Comparison of ENCODE assay signal across 1 cellular context in the genomic region with DNA sequence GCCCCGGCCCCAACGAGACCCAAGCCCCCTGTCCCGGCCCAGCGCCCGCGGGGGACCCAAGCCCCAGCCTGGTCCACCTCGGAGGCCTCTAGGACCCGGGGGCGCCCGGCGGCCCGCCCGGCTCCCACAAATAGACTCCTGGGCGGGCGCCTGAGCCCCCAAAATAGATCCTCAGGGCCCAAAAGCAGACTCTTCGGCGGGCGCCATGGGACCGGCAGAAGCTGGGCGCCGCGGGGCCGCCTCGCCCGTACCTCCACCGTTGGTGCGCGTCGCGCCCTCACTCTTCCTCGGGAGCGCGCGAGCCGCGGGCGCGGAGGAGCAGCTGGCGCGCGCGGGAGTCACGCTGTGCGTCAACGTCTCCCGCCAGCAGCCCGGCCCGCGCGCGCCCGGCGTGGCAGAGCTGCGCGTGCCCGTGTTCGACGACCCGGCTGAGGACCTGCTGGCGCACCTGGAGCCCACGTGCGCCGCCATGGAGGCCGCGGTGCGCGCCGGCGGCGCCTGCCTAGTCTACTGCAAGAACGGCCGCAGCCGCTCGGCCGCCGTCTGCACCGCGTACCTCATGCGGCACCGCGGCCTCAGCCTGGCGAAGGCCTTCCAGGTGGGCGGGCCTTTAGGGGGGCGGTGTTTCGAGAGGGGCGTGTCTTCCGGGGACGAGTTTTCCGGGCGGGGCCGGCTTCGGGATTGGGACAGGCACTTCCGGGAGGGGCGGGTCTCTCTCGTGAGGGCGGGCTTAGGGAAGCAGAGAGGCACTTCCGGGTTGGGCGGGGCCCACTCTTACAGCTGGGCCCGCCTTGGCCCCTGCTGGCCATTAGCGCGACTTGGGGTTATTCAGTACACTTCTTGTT.
TF ChIP-seq lines count a peak whose summit lies in the region.

No MANE protein-coding gene starts in this region.

TF ChIP-seq in K562, 482 proteins besides CTCF, POLR2A, EP300 and RAD21 (continued from another document and continues in another):
- TF ChIP-seq, protein P1, sequence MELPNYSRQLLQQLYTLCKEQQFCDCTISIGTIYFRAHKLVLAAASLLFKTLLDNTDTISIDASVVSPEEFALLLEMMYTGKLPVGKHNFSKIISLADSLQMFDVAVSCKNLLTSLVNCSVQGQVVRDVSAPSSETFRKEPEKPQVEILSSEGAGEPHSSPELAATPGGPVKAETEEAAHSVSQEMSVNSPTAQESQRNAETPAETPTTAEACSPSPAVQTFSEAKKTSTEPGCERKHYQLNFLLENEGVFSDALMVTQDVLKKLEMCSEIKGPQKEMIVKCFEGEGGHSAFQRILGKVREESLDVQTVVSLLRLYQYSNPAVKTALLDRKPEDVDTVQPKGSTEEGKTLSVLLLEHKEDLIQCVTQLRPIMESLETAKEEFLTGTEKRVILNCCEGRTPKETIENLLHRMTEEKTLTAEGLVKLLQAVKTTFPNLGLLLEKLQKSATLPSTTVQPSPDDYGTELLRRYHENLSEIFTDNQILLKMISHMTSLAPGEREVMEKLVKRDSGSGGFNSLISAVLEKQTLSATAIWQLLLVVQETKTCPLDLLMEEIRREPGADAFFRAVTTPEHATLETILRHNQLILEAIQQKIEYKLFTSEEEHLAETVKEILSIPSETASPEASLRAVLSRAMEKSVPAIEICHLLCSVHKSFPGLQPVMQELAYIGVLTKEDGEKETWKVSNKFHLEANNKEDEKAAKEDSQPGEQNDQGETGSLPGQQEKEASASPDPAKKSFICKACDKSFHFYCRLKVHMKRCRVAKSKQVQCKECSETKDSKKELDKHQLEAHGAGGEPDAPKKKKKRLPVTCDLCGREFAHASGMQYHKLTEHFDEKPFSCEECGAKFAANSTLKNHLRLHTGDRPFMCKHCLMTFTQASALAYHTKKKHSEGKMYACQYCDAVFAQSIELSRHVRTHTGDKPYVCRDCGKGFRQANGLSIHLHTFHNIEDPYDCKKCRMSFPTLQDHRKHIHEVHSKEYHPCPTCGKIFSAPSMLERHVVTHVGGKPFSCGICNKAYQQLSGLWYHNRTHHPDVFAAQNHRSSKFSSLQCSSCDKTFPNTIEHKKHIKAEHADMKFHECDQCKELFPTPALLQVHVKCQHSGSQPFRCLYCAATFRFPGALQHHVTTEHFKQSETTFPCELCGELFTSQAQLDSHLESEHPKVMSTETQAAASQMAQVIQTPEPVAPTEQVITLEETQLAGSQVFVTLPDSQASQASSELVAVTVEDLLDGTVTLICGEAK (IDR thresholded peaks at IDR 0.05): peak; percentile 72
- TF ChIP-seq, protein P1 (CRISPR knock-in tag; IDR thresholded peaks at IDR 0.05): no peak
- peak; percentile 50; the same call in 1 of the 2 replicates for TF ChIP-seq SMAD4 (CRISPR knock-in tag; conservative IDR thresholded peaks at IDR 0.05)
- TF ChIP-seq ELF2 (CRISPR knock-in tag; IDR thresholded peaks at IDR 0.05): peak; percentile 94
- peak; percentile 48; the same call in 1 of the 2 replicates for TF ChIP-seq SIN3B (IDR thresholded peaks at IDR 0.05; ENCODE audit: low read depth)
- peak; percentile 16 for TF ChIP-seq SAP30 (IDR thresholded peaks at IDR 0.05; ENCODE audit: borderline replicate concordance, insufficient read depth, low read depth, low read length, poor library complexity, severe bottlenecking)
- peak; percentile 32 for TF ChIP-seq U2AF1 (optimal IDR thresholded peaks at IDR 0.05; ENCODE audit: low read depth, low read length)
- TF ChIP-seq, protein P2, sequence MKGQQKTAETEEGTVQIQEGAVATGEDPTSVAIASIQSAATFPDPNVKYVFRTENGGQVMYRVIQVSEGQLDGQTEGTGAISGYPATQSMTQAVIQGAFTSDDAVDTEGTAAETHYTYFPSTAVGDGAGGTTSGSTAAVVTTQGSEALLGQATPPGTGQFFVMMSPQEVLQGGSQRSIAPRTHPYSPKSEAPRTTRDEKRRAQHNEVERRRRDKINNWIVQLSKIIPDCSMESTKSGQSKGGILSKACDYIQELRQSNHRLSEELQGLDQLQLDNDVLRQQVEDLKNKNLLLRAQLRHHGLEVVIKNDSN (CRISPR knock-in tag; IDR thresholded peaks at IDR 0.05): 0 out of 2 replicates have a peak, but pooled peaks have one; percentile 6
- peak in 1 of 2 experiments; percentile 74; a peak in 1 of 4 replicates for TF ChIP-seq TEAD1 (CRISPR knock-in tag; IDR thresholded peaks at IDR 0.05)
- TF ChIP-seq NR2F6 (CRISPR knock-in tag; IDR thresholded peaks at IDR 0.05): no peak
- 0 out of 2 replicates have a peak, but pooled peaks have one; percentile 76 for TF ChIP-seq CBX1 (IDR thresholded peaks at IDR 0.05; ENCODE audit: low read depth)
- TF ChIP-seq, protein P3, sequence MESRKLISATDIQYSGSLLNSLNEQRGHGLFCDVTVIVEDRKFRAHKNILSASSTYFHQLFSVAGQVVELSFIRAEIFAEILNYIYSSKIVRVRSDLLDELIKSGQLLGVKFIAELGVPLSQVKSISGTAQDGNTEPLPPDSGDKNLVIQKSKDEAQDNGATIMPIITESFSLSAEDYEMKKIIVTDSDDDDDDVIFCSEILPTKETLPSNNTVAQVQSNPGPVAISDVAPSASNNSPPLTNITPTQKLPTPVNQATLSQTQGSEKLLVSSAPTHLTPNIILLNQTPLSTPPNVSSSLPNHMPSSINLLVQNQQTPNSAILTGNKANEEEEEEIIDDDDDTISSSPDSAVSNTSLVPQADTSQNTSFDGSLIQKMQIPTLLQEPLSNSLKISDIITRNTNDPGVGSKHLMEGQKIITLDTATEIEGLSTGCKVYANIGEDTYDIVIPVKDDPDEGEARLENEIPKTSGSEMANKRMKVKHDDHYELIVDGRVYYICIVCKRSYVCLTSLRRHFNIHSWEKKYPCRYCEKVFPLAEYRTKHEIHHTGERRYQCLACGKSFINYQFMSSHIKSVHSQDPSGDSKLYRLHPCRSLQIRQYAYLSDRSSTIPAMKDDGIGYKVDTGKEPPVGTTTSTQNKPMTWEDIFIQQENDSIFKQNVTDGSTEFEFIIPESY (CRISPR knock-in tag; IDR thresholded peaks at IDR 0.05): peak; percentile 6; the same call in 1 of the 2 replicates
- TF ChIP-seq STAT5B (CRISPR knock-in tag; IDR thresholded peaks at IDR 0.05): no peak
- TF ChIP-seq, protein P4, sequence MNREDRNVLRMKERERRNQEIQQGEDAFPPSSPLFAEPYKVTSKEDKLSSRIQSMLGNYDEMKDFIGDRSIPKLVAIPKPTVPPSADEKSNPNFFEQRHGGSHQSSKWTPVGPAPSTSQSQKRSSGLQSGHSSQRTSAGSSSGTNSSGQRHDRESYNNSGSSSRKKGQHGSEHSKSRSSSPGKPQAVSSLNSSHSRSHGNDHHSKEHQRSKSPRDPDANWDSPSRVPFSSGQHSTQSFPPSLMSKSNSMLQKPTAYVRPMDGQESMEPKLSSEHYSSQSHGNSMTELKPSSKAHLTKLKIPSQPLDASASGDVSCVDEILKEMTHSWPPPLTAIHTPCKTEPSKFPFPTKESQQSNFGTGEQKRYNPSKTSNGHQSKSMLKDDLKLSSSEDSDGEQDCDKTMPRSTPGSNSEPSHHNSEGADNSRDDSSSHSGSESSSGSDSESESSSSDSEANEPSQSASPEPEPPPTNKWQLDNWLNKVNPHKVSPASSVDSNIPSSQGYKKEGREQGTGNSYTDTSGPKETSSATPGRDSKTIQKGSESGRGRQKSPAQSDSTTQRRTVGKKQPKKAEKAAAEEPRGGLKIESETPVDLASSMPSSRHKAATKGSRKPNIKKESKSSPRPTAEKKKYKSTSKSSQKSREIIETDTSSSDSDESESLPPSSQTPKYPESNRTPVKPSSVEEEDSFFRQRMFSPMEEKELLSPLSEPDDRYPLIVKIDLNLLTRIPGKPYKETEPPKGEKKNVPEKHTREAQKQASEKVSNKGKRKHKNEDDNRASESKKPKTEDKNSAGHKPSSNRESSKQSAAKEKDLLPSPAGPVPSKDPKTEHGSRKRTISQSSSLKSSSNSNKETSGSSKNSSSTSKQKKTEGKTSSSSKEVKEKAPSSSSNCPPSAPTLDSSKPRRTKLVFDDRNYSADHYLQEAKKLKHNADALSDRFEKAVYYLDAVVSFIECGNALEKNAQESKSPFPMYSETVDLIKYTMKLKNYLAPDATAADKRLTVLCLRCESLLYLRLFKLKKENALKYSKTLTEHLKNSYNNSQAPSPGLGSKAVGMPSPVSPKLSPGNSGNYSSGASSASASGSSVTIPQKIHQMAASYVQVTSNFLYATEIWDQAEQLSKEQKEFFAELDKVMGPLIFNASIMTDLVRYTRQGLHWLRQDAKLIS (CRISPR knock-in tag; IDR thresholded peaks at IDR 0.05): no peak
- peak; percentile 60; the same call in 1 of the 2 replicates for TF ChIP-seq ZNF583 (CRISPR knock-in tag; IDR thresholded peaks at IDR 0.05)
- no peak for TF ChIP-seq ZSCAN29 (IDR thresholded peaks at IDR 0.05)
- no peak for TF ChIP-seq ZNF780A (CRISPR knock-in tag; IDR thresholded peaks at IDR 0.05)
- TF ChIP-seq HMGN3 (IDR thresholded peaks at IDR 0.05; ENCODE audit: borderline replicate concordance, extremely low read depth, insufficient read length, low read depth, low read length): peak; percentile 76
- TF ChIP-seq MTA3 (IDR thresholded peaks at IDR 0.05; ENCODE audit: borderline replicate concordance): 0 out of 2 replicates have a peak, but pooled peaks have one; percentile 5
- TF ChIP-seq ZNF197 (CRISPR knock-in tag; IDR thresholded peaks at IDR 0.05; ENCODE audit: low read depth): peak; percentile 80; the same call in 1 of the 2 replicates
- TF ChIP-seq MBD1 (CRISPR knock-in tag; IDR thresholded peaks at IDR 0.05): no peak
- TF ChIP-seq ZBTB9 (CRISPR knock-in tag; IDR thresholded peaks at IDR 0.05): peak; percentile 14; the same call in 1 of the 2 replicates
- peak; percentile 91 for TF ChIP-seq CTBP1 (IDR thresholded peaks at IDR 0.05; ENCODE audit: borderline replicate concordance)
- TF ChIP-seq RBFOX2 (IDR thresholded peaks at IDR 0.05; ENCODE audit: low read depth, low read length): peak; percentile 97
- TF ChIP-seq, protein P5, sequence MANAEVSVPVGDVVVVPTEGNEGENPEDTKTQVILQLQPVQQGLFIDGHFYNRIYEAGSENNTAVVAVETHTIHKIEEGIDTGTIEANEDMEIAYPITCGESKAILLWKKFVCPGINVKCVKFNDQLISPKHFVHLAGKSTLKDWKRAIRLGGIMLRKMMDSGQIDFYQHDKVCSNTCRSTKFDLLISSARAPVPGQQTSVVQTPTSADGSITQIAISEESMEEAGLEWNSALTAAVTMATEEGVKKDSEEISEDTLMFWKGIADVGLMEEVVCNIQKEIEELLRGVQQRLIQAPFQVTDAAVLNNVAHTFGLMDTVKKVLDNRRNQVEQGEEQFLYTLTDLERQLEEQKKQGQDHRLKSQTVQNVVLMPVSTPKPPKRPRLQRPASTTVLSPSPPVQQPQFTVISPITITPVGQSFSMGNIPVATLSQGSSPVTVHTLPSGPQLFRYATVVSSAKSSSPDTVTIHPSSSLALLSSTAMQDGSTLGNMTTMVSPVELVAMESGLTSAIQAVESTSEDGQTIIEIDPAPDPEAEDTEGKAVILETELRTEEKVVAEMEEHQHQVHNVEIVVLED (CRISPR knock-in tag; IDR thresholded peaks at IDR 0.05): peak; percentile 89
- no peak for TF ChIP-seq ZNF354B (CRISPR knock-in tag; IDR thresholded peaks at IDR 0.05)
- no peak for TF ChIP-seq CC2D1A (IDR thresholded peaks at IDR 0.05)
- no peak for TF ChIP-seq SREBF2 (CRISPR knock-in tag; IDR thresholded peaks at IDR 0.05)
- TF ChIP-seq KDM1A (IDR thresholded peaks at IDR 0.05): no peak
